ENCODE assay signal across 23 cellular contexts in the genomic region with DNA sequence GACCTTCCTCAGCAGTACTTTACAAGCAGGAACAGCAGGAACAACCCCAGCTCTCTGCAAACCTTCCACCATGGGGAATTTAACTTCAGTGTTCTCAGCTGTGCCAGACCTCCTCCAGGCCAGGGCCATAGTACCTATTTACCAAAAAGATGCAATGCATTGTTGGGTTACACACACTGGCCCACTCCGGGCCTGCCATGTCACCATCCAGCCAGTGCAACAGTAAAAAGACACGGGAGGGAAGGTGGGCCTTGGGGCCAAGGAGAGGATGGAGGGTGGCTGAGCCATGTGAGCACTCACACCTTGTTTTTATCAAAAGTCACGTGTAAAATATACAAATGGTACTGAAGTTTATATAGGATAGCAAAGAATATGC.
"Had no signal": no experiment of that assay in that cellular context is flagged by ENCODE, and none has a peak within 500 bp of the region (broad histone marks: within the 10 kb centered on the region; RNA-seq: fewer than 3 reads in every experiment).

No MANE protein-coding gene starts in this region.

- H3K27ac ChIP-seq: KMS-11, RWPE1 had no signal

- H3K9ac ChIP-seq: KMS-11, SK-N-SH had no signal

- FAIRE-seq: HepG2 had no signal

- H3K4me2 ChIP-seq: KMS-11, SK-N-SH had no signal

- DNase-seq: IMR-90, Kasumi-1, MM.1S, NCI-H1092 treated with DMSO at 0.1 percent for 48 hours, NCI-H1436, NCI-H187, NCI-H2029, NCI-H2081 treated with DMSO at 0.1 percent for 48 hours, NCI-H2171, NCI-H226, NCI-H446, NCI-H510A, NCI-H524 treated with DMSO at 0.1 percent for 48 hours, NCI-H69, NCI-H774, SHP77, SK-N-SH, SW 1271 had no signal

- ATAC-seq: HepG2, Panc1, PC-3 had no signal
